Comparison of ENCODE assay signal across 7 cellular contexts in genomic region chr13:76885203-76886004, GRCh38. TPM values are rescaled to one million over a fixed set of nuclear protein-coding genes. Genes with fewer than 3 reads are reported as not detected.
DNase-seq lines count a peak whose midpoint lies in the region; ATAC-seq lines count a peak whose summit lies in the region.

No MANE protein-coding gene starts in this region.

- ATAC-seq in GM18502 (IDR thresholded peaks at IDR 0.05; ENCODE audit: poor library complexity, unreplicated experiment) (peak; percentile 52), HG02623 (IDR thresholded peaks at IDR 0.05; ENCODE audit: unreplicated experiment) (peak; percentile 35)

- peak; percentile 79 for DNase-seq in NCI-H146 (lab: John Stamatoyannopoulos, UW)
- peak; percentile 72 for DNase-seq in activated CD4-positive, CD25-positive, alpha-beta regulatory T cell treated with anti-CD3 and anti-CD28 coated beads, Interleukin-2, amount 50 U/mL, for 72 hours
- DNase-seq in cerebellum (ENCODE audit: low spot score) = peak; percentile 73
- DNase-seq in left kidney (ENCODE audit: low read depth, low spot score) = peak; percentile 86
- DNase-seq in stimulated activated CD4-positive, alpha-beta T cell treated with anti-CD3 and anti-CD28 coated beads, Interleukin-2, amount 100 ng/mL, for 24 hours = peak; percentile 49 to 64

RNA-seq across cellular contexts. Expression of gene KCTD12, which starts 0.8 kb away (rescaled TPM):
- 211 TPM for total RNA-seq in cerebellum

Comparison
In these comparisons a context has a peak if more than half of its experiments do, and no peak if none do; other contexts are left out.
1. Peak in every context shown above with its lines: DNase-seq and ATAC-seq.